8 cellular contexts compared by ENCODE assay signal in genomic region chr2:42141687-42142475, GRCh38. TPM values are rescaled to one million over a fixed set of nuclear protein-coding genes. Genes with fewer than 3 reads are reported as not detected.
A peak's percentile ranks its signal among the peaks of the same experiment; 100 is the strongest.
DNase-seq lines count a peak whose midpoint lies in the region; ATAC-seq and TF ChIP-seq lines count a peak whose summit lies in the region.

No MANE protein-coding gene starts in this region.

- peak overlapping the region; percentile 91 for H3K27ac Mint-ChIP-seq in HFFc6

- H3K36me3 Mint-ChIP-seq in HFFc6 (ENCODE audit: low read depth), result no peaks in the 10 kb centered on the region

- peak; percentile 87 for ATAC-seq in left ventricle myocardium superior
- ATAC-seq in HG03025 (IDR thresholded peaks at IDR 0.05; ENCODE audit: low FRiP score, unreplicated experiment), result no peak
- ATAC-seq in GM21529 (IDR thresholded peaks at IDR 0.05; ENCODE audit: unreplicated experiment), result no peak

- H3K27me3 Mint-ChIP-seq in HFFc6 (ENCODE audit: insufficient read depth), result no peaks in the 10 kb centered on the region

- intact Hi-C loops in left ventricle myocardium superior (cut with micrococcal nuclease), result no loop called here

- H3K4me1 ChIP-seq in NT2/D1 (ENCODE audit: insufficient read depth, insufficient read length) (peaks cover 2% of the 10 kb centered on the region), rectal smooth muscle tissue (ENCODE audit: control insufficient read depth, insufficient read depth, low read length) (peaks cover 11% of the 10 kb centered on the region)

- DNase-seq in AG09319 (ENCODE audit: extremely low read depth, low read depth), result peak; percentile 59
- peak; percentile 62 for DNase-seq in HFFc6
- no peak for DNase-seq in NT2/D1 (ENCODE audit: low read depth, low spot score)
- DNase-seq in amniotic epithelial cell (ENCODE audit: low read depth), result peak; percentile 84
- peak; percentile 58 for DNase-seq in left ventricle myocardium superior

- TF ChIP-seq CTCF in AG09319 (IDR thresholded peaks at IDR 0.05; ENCODE audit: low read depth, low read length) (no peak), HFFc6 (IDR thresholded peaks at IDR 0.05) (no peak)

- H3K9ac ChIP-seq in NT2/D1 (ENCODE audit: insufficient read length, low read depth), result peak overlapping the region; percentile 32
- H3K9ac ChIP-seq in rectal smooth muscle tissue (ENCODE audit: low read length), result no peak overlapping the region

- H3K36me3 ChIP-seq in NT2/D1 (ENCODE audit: insufficient read depth, insufficient read length, low read length) (no peaks in the 10 kb centered on the region), rectal smooth muscle tissue (ENCODE audit: control insufficient read depth, insufficient read depth, low read length) (no peaks in the 10 kb centered on the region)

- H3K9me3 ChIP-seq in NT2/D1 (ENCODE audit: insufficient read depth, low read length), result no peaks in the 10 kb centered on the region

- peaks cover 60% of the 10 kb centered on the region for H3K4me1 Mint-ChIP-seq in HFFc6 (ENCODE audit: low read depth)

- peak overlapping the region; percentile 88 for H3K4me3 Mint-ChIP-seq in HFFc6

- H3K4me3 ChIP-seq in NT2/D1 (ENCODE audit: insufficient read length, low read depth), result peak overlapping the region; percentile 3
- H3K4me3 ChIP-seq in rectal smooth muscle tissue (ENCODE audit: low read length), result peak overlapping the region; percentile 14

- H3K27me3 ChIP-seq in NT2/D1 (ENCODE audit: insufficient read depth, insufficient read length), result no peaks in the 10 kb centered on the region
- H3K27me3 ChIP-seq in rectal smooth muscle tissue (ENCODE audit: control insufficient read depth, insufficient read depth, low read length), result no peaks in the 10 kb centered on the region

- peak overlapping the region; percentile 57 for H3K27ac ChIP-seq in rectal smooth muscle tissue (ENCODE audit: low read depth, low read length)

- H3K9me3 Mint-ChIP-seq in HFFc6, result peaks cover 5% of the 10 kb centered on the region; the same call in 1 of the 2 replicates

RNA-seq across cellular contexts. Expression of gene EML4, which starts 27.3 kb away (rescaled TPM):
- 10 to 100 TPM; 31.7 to 35.8 (median 33.6) TPM for total RNA-seq in HFFc6 (2021; fragmentation: NEBNext Ultra II Directional; extraction: Animal tissue kit (Norgen Biotek cat#: 25700))
- total RNA-seq in left ventricle myocardium superior, result 4.7 TPM
